ENCODE assay signal across 6 cellular contexts in the genomic region with DNA sequence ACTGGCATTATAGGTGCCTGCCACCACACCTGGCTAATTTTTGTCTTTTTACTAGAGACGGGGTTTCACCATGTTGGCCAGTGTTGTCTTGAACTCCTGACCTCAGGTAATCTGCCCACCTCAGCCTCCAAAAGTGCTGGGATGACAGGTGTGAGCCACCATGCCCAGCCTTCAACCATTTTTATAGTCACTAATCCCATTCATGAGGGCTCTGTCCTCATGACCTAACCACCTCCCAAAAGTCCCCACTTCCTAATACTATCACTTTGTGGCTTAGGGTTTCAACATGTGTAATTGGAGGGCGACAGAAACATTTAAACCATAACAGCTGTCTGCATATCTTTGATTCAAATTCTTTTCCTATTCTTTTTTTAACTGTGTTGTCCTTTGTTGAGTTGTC.
"Had no signal": no experiment of that assay in that cellular context is flagged by ENCODE, and none has a peak within 500 bp of the region (broad histone marks: within the 10 kb centered on the region; RNA-seq: fewer than 3 reads in every experiment).

No MANE protein-coding gene starts in this region.

- ATAC-seq: GM23338, HepG2 had no signal

- DNase-seq: H9, HCEC 1CT, Karpas-422, KBM-7 had no signal
